Comparison of ENCODE assay signal across 13 cellular contexts in the genomic region with DNA sequence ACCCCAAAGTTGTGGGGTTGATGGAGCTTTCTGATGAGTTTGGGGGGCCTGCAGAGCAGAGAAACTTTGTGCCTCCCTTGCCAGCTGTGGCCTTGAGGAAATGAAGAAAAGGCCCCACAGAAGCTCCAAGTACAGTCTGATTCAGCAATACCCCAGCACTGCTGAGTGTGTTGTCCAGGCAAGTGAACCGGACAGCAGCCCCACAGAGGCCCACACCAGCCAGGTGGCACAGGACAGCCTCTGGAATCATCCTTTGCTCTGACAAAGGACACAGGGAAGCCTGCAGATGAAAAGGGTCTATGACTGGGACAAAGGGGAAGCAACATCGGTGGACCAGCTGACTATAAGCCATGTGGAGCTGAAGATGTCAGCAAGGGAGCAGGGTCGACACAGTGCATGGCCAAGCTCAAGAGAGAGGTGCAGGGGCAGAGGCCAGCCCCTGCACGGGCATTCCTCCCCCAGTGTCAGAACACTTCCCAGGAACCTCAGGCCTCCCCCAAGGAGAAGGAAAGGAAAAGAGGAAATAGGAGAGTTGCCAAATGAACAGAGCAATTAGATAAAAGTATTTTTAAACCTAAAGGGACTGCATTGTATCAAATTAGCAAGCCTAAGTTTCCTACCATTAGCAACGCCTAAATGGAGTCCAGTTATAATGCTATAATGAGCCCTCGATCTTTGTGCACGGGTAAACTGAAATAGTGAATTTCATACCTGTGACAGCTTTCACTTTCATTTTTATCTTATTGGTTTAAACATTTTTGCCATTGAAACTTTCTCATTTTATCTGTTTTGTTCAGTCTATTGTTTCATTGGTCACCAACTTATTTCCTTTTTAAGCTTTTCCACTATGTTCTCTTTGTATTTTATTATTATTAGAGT. TPM values are rescaled to one million over a fixed set of nuclear protein-coding genes. Genes with fewer than 3 reads are reported as not detected.
DNase-seq lines count a peak whose midpoint lies in the region; ATAC-seq and TF ChIP-seq lines count a peak whose summit lies in the region.
"Had no signal": no experiment of that assay in that cellular context is flagged by ENCODE, and none has a peak within 500 bp of the region (broad histone marks: within the 10 kb centered on the region; RNA-seq: fewer than 3 reads in every experiment).

No MANE protein-coding gene starts in this region.

- H3K36me3 Mint-ChIP-seq in dendritic cell treated with granulocyte-macrophage colony-stimulating factor and Interleukin-4, amounts not matched to agents 40 ng/mL and 50 ng/mL, for 4 days (ENCODE audit: low read depth), result no peaks in the 10 kb centered on the region

- H3K9me2 ChIP-seq in MM.1S (replicated peaks; ENCODE audit: insufficient read depth, low read length), result no peaks in the 10 kb centered on the region

- no peaks in the 10 kb centered on the region for H3F3A ChIP-seq in MM.1S (ENCODE audit: insufficient read depth, low read length)

- no peak for ATAC-seq in left lung

- H3K27ac Mint-ChIP-seq in dendritic cell treated with granulocyte-macrophage colony-stimulating factor and Interleukin-4, amounts not matched to agents 40 ng/mL and 50 ng/mL, for 4 days, result no peak overlapping the region

- no peaks in the 10 kb centered on the region for H4K20me1 ChIP-seq in MM.1S (ENCODE audit: insufficient read depth, low read length)

- H3K27ac ChIP-seq in MM.1S (ENCODE audit: low read length), result no peak overlapping the region
- no peak overlapping the region for H3K27ac ChIP-seq in rectal smooth muscle tissue (ENCODE audit: low read depth, low read length)
- H3K27ac ChIP-seq in left lung, result no peak overlapping the region
- H3K27ac ChIP-seq: SJCRH30, tibial artery had no signal

- TF ChIP-seq CTCF in GM10266 (IDR thresholded peaks at IDR 0.05; ENCODE audit: control insufficient read depth, insufficient read depth, low read depth, missing control alignments) (no peak), MM.1S (IDR thresholded peaks at IDR 0.05; ENCODE audit: low read length) (no peak), left lung (IDR thresholded peaks at IDR 0.05) (no peak)

- H3K9me3 ChIP-seq in MM.1S (replicated peaks; ENCODE audit: insufficient read depth, low read length), result no peaks in the 10 kb centered on the region
- no peaks in the 10 kb centered on the region for H3K9me3 ChIP-seq in left lung
- H3K9me3 ChIP-seq: SJCRH30, tibial artery had no signal

- H3K4me1 Mint-ChIP-seq in dendritic cell treated with granulocyte-macrophage colony-stimulating factor and Interleukin-4, amounts not matched to agents 40 ng/mL and 50 ng/mL, for 4 days (ENCODE audit: low read depth), result peaks cover 7% of the 10 kb centered on the region

- no peaks in the 10 kb centered on the region for H3K27me3 ChIP-seq in MM.1S (replicated peaks; ENCODE audit: insufficient read depth, low read length)
- H3K27me3 ChIP-seq in rectal smooth muscle tissue (ENCODE audit: control insufficient read depth, insufficient read depth, low read length), result no peaks in the 10 kb centered on the region
- H3K27me3 ChIP-seq in left lung, result no peaks in the 10 kb centered on the region
- H3K27me3 ChIP-seq: tibial artery had no signal

- H3K27me3 Mint-ChIP-seq in dendritic cell treated with granulocyte-macrophage colony-stimulating factor and Interleukin-4, amounts not matched to agents 40 ng/mL and 50 ng/mL, for 4 days, result no peaks in the 10 kb centered on the region

- H3K36me3 ChIP-seq in MM.1S (replicated peaks; ENCODE audit: insufficient read depth, low read length) (no peaks in the 10 kb centered on the region), rectal smooth muscle tissue (ENCODE audit: control insufficient read depth, insufficient read depth, low read length) (no peaks in the 10 kb centered on the region), left lung (no peaks in the 10 kb centered on the region)
- H3K36me3 ChIP-seq: SJCRH30, tibial artery had no signal

- H3K9ac ChIP-seq in MM.1S (ENCODE audit: low read length) (no peak overlapping the region), rectal smooth muscle tissue (ENCODE audit: low read length) (no peak overlapping the region)

- H3K4me3 Mint-ChIP-seq in dendritic cell treated with granulocyte-macrophage colony-stimulating factor and Interleukin-4, amounts not matched to agents 40 ng/mL and 50 ng/mL, for 4 days, result peak overlapping the region; percentile 65

- intact Hi-C loops in dendritic cell treated with granulocyte-macrophage colony-stimulating factor and Interleukin-4, amounts not matched to agents 40 ng/mL and 50 ng/mL, for 4 days (cut with micrococcal nuclease), result no loop called here
- intact Hi-C loops in left lung (cut with DNase I), result no loop called here

- H2AFZ ChIP-seq in MM.1S (ENCODE audit: low read length), result peak overlapping the region; percentile 75

- peak overlapping the region; percentile 33; the same call in 1 of the 2 replicates for H3K4me3 ChIP-seq in MM.1S (ENCODE audit: low read length)
- H3K4me3 ChIP-seq in rectal smooth muscle tissue (ENCODE audit: low read length), result peak overlapping the region; percentile 54
- peak overlapping the region in 1 of 2 donors; percentile 14 for H3K4me3 ChIP-seq in left lung
- H3K4me3 ChIP-seq: SJCRH30, tibial artery had no signal

- H3K4me1 ChIP-seq in MM.1S (ENCODE audit: low read length) (0 out of 2 replicates have a peak, but pooled peaks cover 4% of the 10 kb centered on the region), rectal smooth muscle tissue (ENCODE audit: control insufficient read depth, insufficient read depth, low read length) (no peaks in the 10 kb centered on the region), left lung (peaks cover 0 to 8% of the 10 kb centered on the region in 2 donors)
- H3K4me1 ChIP-seq: SJCRH30, tibial artery had no signal

- DNase-seq in GM10266 (ENCODE audit: extremely low spot score), result peak; percentile 24
- peak; percentile 34 for DNase-seq in MM.1S
- DNase-seq in NCI-H2227 (lab: John Stamatoyannopoulos, UW; ENCODE audit: unreplicated experiment), result no peak
- DNase-seq in germinal center (ENCODE audit: low spot score), result no peak
- no peak for DNase-seq in SIG-M5 (lab: John Stamatoyannopoulos, UW)
- no peak for DNase-seq in left lung
- DNase-seq: activated effector memory CD4-positive, alpha-beta T cell treated with anti-CD3 and anti-CD28 coated beads, Interleukin-2, amount 50 U/mL, for 16 hours; left cardiac atrium; NCI-H1436 treated with DMSO at 0.1 percent for 48 hours; SJCRH30; tibial artery had no signal

- no peaks in the 10 kb centered on the region for H3K79me2 ChIP-seq in MM.1S (ENCODE audit: low read length)

- no peaks in the 10 kb centered on the region for H3K9me3 Mint-ChIP-seq in dendritic cell treated with granulocyte-macrophage colony-stimulating factor and Interleukin-4, amounts not matched to agents 40 ng/mL and 50 ng/mL, for 4 days

- peak overlapping the region; percentile 56 for H3K4me2 ChIP-seq in MM.1S (ENCODE audit: low read depth, low read length)

RNA-seq across cellular contexts. Expression of gene PTGDR, which starts 46.3 kb away (rescaled TPM):
- total RNA-seq in left lung, result under 1 TPM; 0.73 to 0.97 TPM
- total RNA-seq: SJCRH30 had no signal

Comparison
In these comparisons a context has a peak if more than half of its experiments do, and no peak if none do; other contexts are left out.
1. DNase-seq: peak in GM10266 (single experiment) and MM.1S (single experiment); none in NCI-H2227 (single experiment), germinal center (single experiment), SIG-M5 (single experiment) and left lung (0 of 2).